Comparison of ENCODE assay signal across 20 cellular contexts in the genomic region with DNA sequence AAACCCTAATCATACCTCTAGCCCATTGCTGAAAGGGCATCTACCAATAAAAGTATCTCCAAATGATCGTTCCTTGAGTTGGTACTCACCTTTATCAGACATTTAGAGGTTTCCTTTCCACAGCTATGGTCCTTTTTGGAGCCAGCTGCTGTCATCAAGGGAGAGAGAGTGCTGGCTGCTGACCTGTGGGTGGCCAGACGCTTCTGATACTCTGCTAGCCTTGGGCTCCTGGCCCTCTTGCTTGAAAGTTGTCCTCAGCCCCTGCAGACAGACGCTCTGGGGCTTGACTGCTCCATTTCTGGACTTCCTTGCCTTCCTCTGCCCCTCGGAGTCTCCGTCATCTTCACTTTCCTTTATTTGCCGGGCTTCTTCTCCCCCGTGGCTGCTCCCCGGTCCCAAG.
"Had no signal": no experiment of that assay in that cellular context is flagged by ENCODE, and none has a peak within 500 bp of the region (broad histone marks: within the 10 kb centered on the region; RNA-seq: fewer than 3 reads in every experiment).

No MANE protein-coding gene starts in this region.

- H3K9me3 ChIP-seq: esophagus muscularis mucosa, gastrocnemius medialis, stomach, thoracic aorta had no signal

- ATAC-seq: effector memory CD8-positive, alpha-beta T cell; gastrocnemius medialis; left ventricle myocardium superior; natural killer cell treated with Interleukin-12 subunit alpha and Interleukin-12 subunit beta and Interleukin-15 and Interleukin-18, amount 100 ng/mL, for 72 hours; sciatic nerve; stimulated activated naive B cell treated with anti-CD40 and anti-IgM and Interleukin-4, amounts not matched to agents 10 μg/mL and 1 μg/mL and 100 μg/mL, for 72 hours had no signal

- H3K4me3 ChIP-seq: esophagus muscularis mucosa, gastrocnemius medialis, lung, stomach, thoracic aorta had no signal

- H3K27me3 ChIP-seq: esophagus muscularis mucosa, gastrocnemius medialis, stomach had no signal

- H3K36me3 ChIP-seq: esophagus muscularis mucosa, gastrocnemius medialis, stomach, thoracic aorta had no signal

- H3K27ac ChIP-seq: epithelial cell of prostate, esophagus muscularis mucosa, gastrocnemius medialis, stomach, thoracic aorta had no signal

- DNase-seq: effector memory CD8-positive, alpha-beta T cell; gastrocnemius medialis; glutamatergic neuron; left colon; left ventricle myocardium superior; mesenchymal stem cell; midbrain; posterior cingulate gyrus; stimulated activated CD4-positive, alpha-beta T cell treated with anti-CD3 and anti-CD28 coated beads, Interleukin-2, amount 100 ng/mL, for 24 hours; stimulated activated CD4-positive, alpha-beta T cell treated with anti-CD3 and anti-CD28 coated beads, Interleukin-4, amount 100 ng/mL, for 4 hours; stimulated activated naive B cell treated with anti-CD40 and anti-IgM and Interleukin-4, amounts not matched to agents 10 μg/mL and 1 μg/mL and 100 μg/mL, for 72 hours; stomach; substantia nigra; trophoblast cell had no signal
